In genomic region chr5:133605323-133605722, GRCh38 we compare ENCODE assay signal across 21 cellular contexts. TPM values are rescaled to one million over a fixed set of nuclear protein-coding genes. Genes with fewer than 3 reads are reported as not detected.
DNase-seq lines count a peak whose midpoint lies in the region; ATAC-seq, FAIRE-seq and TF ChIP-seq lines count a peak whose summit lies in the region.
"Had no signal": no experiment of that assay in that cellular context is flagged by ENCODE, and none has a peak within 500 bp of the region (broad histone marks: within the 10 kb centered on the region; RNA-seq: fewer than 3 reads in every experiment).

No MANE protein-coding gene starts in this region.

- no peaks in the 10 kb centered on the region for H3K9me1 ChIP-seq in endothelial cell of umbilical vein (replicated peaks; ENCODE audit: control insufficient read depth, extremely low read depth, insufficient read depth, low read length)

- no peak overlapping the region for H3K4me3 Mint-ChIP-seq in T-cell

- no peak for TF ChIP-seq POLR2A in heart left ventricle (IDR thresholded peaks at IDR 0.05)
- no peak for TF ChIP-seq POLR2A in endothelial cell of umbilical vein (IDR thresholded peaks at IDR 0.05; ENCODE audit: low read depth, low read length)

- no peak overlapping the region for H3K27ac Mint-ChIP-seq in T-cell

- intact Hi-C loops in heart left ventricle (cut with DNase I) (no loop called here), left ventricle myocardium inferior (cut with micrococcal nuclease) (no loop called here), Panc1 (cut with micrococcal nuclease; ENCODE audit: unreplicated experiment) (no loop called here), endothelial cell of umbilical vein (cut with micrococcal nuclease) (no loop called here)

- no peak for TF ChIP-seq CTCF in heart left ventricle (IDR thresholded peaks at IDR 0.05)
- TF ChIP-seq CTCF in left ventricle myocardium inferior (IDR thresholded peaks at IDR 0.05; ENCODE audit: borderline replicate concordance), result no peak
- no peak for TF ChIP-seq CTCF in Panc1 (IDR thresholded peaks at IDR 0.05)
- no peak for TF ChIP-seq CTCF in endothelial cell of umbilical vein (IDR thresholded peaks at IDR 0.05; ENCODE audit: extremely low read depth in 1 of 2, insufficient read depth in 1 of 2, low read depth in 1 of 2, low read length in 2 of 2)

- H3K9ac ChIP-seq in endothelial cell of umbilical vein (replicated peaks; ENCODE audit: extremely low read depth, insufficient read depth, low read length), result no peak overlapping the region
- H3K9ac ChIP-seq: GM23248 had no signal

- peak; percentile 53 for FAIRE-seq in endothelial cell of umbilical vein (lab: Jason Lieb, UNC)
- FAIRE-seq: G401.6 had no signal

- ATAC-seq in heart left ventricle (peak; percentile 82 to 94 (median 89)), Panc1 (peak; percentile 38; the same call in 1 of the 2 replicates), T-cell (replicated peaks in 1 of 4) (no peak)
- ATAC-seq: PC-3 had no signal

- peaks cover 0 to 1% (median 1%) of the 10 kb centered on the region in 3 donors for H3K4me1 Mint-ChIP-seq in T-cell

- no peaks in the 10 kb centered on the region for H3K9me3 ChIP-seq in heart left ventricle
- H3K9me3 ChIP-seq in left ventricle myocardium inferior (replicated peaks), result no peaks in the 10 kb centered on the region
- H3K9me3 ChIP-seq in Panc1 (ENCODE audit: control insufficient read depth, insufficient read depth, low read depth, low read length), result no peaks in the 10 kb centered on the region
- H3K9me3 ChIP-seq in endothelial cell of umbilical vein (replicated peaks; ENCODE audit: control insufficient read depth, insufficient read depth, low read length), result no peaks in the 10 kb centered on the region
- H3K9me3 ChIP-seq: SJSA1 had no signal

- H3K36me3 ChIP-seq in heart left ventricle (no peaks in the 10 kb centered on the region), left ventricle myocardium inferior (no peaks in the 10 kb centered on the region), Panc1 (ENCODE audit: control insufficient read depth, insufficient read depth, low read length) (no peaks in the 10 kb centered on the region), endothelial cell of umbilical vein (ENCODE audit: control insufficient read depth in 2 of 2, extremely low read depth in 1 of 2, insufficient read depth in 2 of 2, low read length in 2 of 2) (no peaks in the 10 kb centered on the region)
- H3K36me3 ChIP-seq: SJSA1 had no signal

- H3K27me3 ChIP-seq in heart left ventricle, result peaks cover 0 to 35% (median 12%) of the 10 kb centered on the region in 9 donors
- peaks cover 33% of the 10 kb centered on the region for H3K27me3 ChIP-seq in left ventricle myocardium inferior (ENCODE audit: low read depth)
- H3K27me3 ChIP-seq in Panc1 (ENCODE audit: control insufficient read depth, insufficient read depth, low read length), result peaks cover 44% of the 10 kb centered on the region
- peaks cover 9 to 22% of the 10 kb centered on the region in 2 experiments for H3K27me3 ChIP-seq in endothelial cell of umbilical vein (ENCODE audit: control insufficient read depth in 2 of 2, insufficient read depth in 2 of 2, low read length in 2 of 2)

- peaks cover 20 to 36% of the 10 kb centered on the region in 2 donors for H3K27me3 Mint-ChIP-seq in T-cell

- BruUV-seq in Panc1 (replicated peaks; lab: Mats Ljungman, UMichigan) (no TSS peak), endothelial cell of umbilical vein (replicated peaks; lab: Mats Ljungman, UMichigan) (no TSS peak)

- no peaks in the 10 kb centered on the region for H3K79me2 ChIP-seq in endothelial cell of umbilical vein (ENCODE audit: control insufficient read depth, insufficient read depth, low read length)

- in situ Hi-C loops in Panc1 (cut with HindIII; ENCODE audit: low pct_unique_long_range_greater_than_20kb, low sequenced_read_pairs), result no loop called here

- dilution Hi-C loops in endothelial cell of umbilical vein (cut with MboI; ENCODE audit: extremely low pct_ligation_motif_present, low sequenced_read_pairs), result no loop called here

- H3K4me2 ChIP-seq in endothelial cell of umbilical vein (ENCODE audit: insufficient read depth, low read length), result no peak overlapping the region

- H3K36me3 Mint-ChIP-seq in T-cell, result no peaks in the 10 kb centered on the region

- no peak overlapping the region for H3K27ac ChIP-seq in heart left ventricle
- H3K27ac ChIP-seq in left ventricle myocardium inferior (replicated peaks), result no peak overlapping the region
- no peak overlapping the region for H3K27ac ChIP-seq in Panc1 (ENCODE audit: low read length)
- H3K27ac ChIP-seq in endothelial cell of umbilical vein (ENCODE audit: insufficient read depth, low read depth, low read length), result no peak overlapping the region
- H3K27ac ChIP-seq: C4-2B, GM23248, SJSA1 had no signal

- DNase-seq in heart left ventricle (peak in 1 of 5 donors; percentile 39), left ventricle myocardium inferior (no peak), Panc1 (ENCODE audit: low read depth, low spot score) (no peak), endothelial cell of umbilical vein (ENCODE audit: low read depth, low spot score) (no peak), NCI-H146 treated with DMSO at 0.1 percent for 48 hours (lab: John Stamatoyannopoulos, UW; ENCODE audit: unreplicated experiment) (no peak), T-cell (no peak), NCI-H2107 treated with DMSO at 0.1 percent for 48 hours (lab: John Stamatoyannopoulos, UW; ENCODE audit: unreplicated experiment) (no peak)
- DNase-seq: ACHN, DND-41, GM23248, HCEC 1CT, Kasumi-1, MM.1S, NCI-H1092, NCI-H1436 treated with DMSO at 0.1 percent for 48 hours, NCI-H2029 treated with DMSO at 0.1 percent for 48 hours, NCI-H82, PC-3 had no signal

- no peaks in the 10 kb centered on the region for H3K9me3 Mint-ChIP-seq in T-cell

- CTCF ChIA-PET in Panc1 (lab: Charles Lee) (no interaction called here), endothelial cell of umbilical vein (lab: Charles Lee) (interaction anchor here (0.6 to 1.7 kb wide), 5 partner anchors 12 to 495 kb away, joined by 3 read pairs; no protein-coding TSS in a partner anchor), T-cell (lab: Charles Lee) (no interaction called here)

- H3K4me3 ChIP-seq in heart left ventricle, result no peak overlapping the region
- H3K4me3 ChIP-seq in left ventricle myocardium inferior, result no peak overlapping the region
- no peak overlapping the region for H3K4me3 ChIP-seq in Panc1 (ENCODE audit: low read depth in 2 of 2, low read length in 2 of 2)
- H3K4me3 ChIP-seq in endothelial cell of umbilical vein (replicated peaks in 1 of 3; ENCODE audit: insufficient read depth in 1 of 3, low read depth in 1 of 3, low read length in 3 of 3), result no peak overlapping the region
- H3K4me3 ChIP-seq: GM23248, SJSA1 had no signal

- POLR2A ChIA-PET in Panc1 (lab: Charles Lee) (no interaction called here), endothelial cell of umbilical vein (lab: Charles Lee) (no interaction called here), T-cell (lab: Charles Lee) (no interaction called here)

- H3K4me1 ChIP-seq in heart left ventricle, result peaks cover 0 to 8% (median 0%) of the 10 kb centered on the region in 12 donors
- H3K4me1 ChIP-seq in left ventricle myocardium inferior, result peaks cover 4% of the 10 kb centered on the region
- H3K4me1 ChIP-seq in Panc1 (ENCODE audit: control insufficient read depth, insufficient read depth, low read length), result no peaks in the 10 kb centered on the region
- peaks cover 37% of the 10 kb centered on the region for H3K4me1 ChIP-seq in endothelial cell of umbilical vein (ENCODE audit: control insufficient read depth, extremely low read depth, insufficient read depth, low read length)
- H3K4me1 ChIP-seq: SJSA1 had no signal

- peaks cover 3% of the 10 kb centered on the region for H4K20me1 ChIP-seq in endothelial cell of umbilical vein (replicated peaks; ENCODE audit: control insufficient read depth, extremely low read depth, insufficient read depth, low read length)

- no peak overlapping the region for H2AFZ ChIP-seq in endothelial cell of umbilical vein (ENCODE audit: low read depth, low read length)
- H2AFZ ChIP-seq: GM23248 had no signal

TF ChIP-seq in endothelial cell of umbilical vein, 7 proteins besides CTCF, POLR2A, EP300 and RAD21:
- TF ChIP-seq FOS (IDR thresholded peaks at IDR 0.05; ENCODE audit: borderline replicate concordance, insufficient read depth, low read length) (no peak), MYC (IDR thresholded peaks at IDR 0.05; ENCODE audit: low read depth, low read length) (no peak), MAX (IDR thresholded peaks at IDR 0.05; ENCODE audit: insufficient read depth, insufficient read length) (no peak), POLR2AphosphoS5 (IDR thresholded peaks at IDR 0.05; ENCODE audit: insufficient read depth, low read depth, low read length) (no peak), JUN (IDR thresholded peaks at IDR 0.05; ENCODE audit: borderline replicate concordance, insufficient read depth, insufficient read length, low read depth) (no peak), GATA2 (IDR thresholded peaks at IDR 0.05; ENCODE audit: insufficient read depth, insufficient read length, low read depth, low read length) (no peak), EZH2 (IDR thresholded peaks at IDR 0.05; ENCODE audit: borderline replicate concordance, low read depth, low read length, severe bottlenecking) (no peak)

RNA-seq across cellular contexts. Expression of gene FSTL4, which starts 7.0 kb away (rescaled TPM):
- total RNA-seq in heart left ventricle (under 1 TPM in 4 of 9 donors, not detected in 5; 0.11 to 0.39 (median 0.24) TPM), left ventricle myocardium inferior (not detected), Panc1 (2021; ENCODE audit: unreplicated experiment) (0.18 TPM), endothelial cell of umbilical vein (0.07 TPM in 1 of 2 replicates, not detected in the other), T-cell (1 to 10 TPM in 2 of 5 donors, not detected in 3; 1.6 TPM)
- polyA plus RNA-seq in heart left ventricle (under 1 TPM in 1 of 2 donors, not detected in 1; 0.01 TPM), endothelial cell of umbilical vein (0.18 and 0.21 TPM in 2 replicates)
- polyA plus RNA-seq in Panc1 (2012; ENCODE audit: insufficient read length), result 0.10 TPM
- polyA plus RNA-seq in endothelial cell of umbilical vein (2011; cell fraction: cytosol; rRNA removed), result 0.23 and 0.27 TPM in 2 replicates
- 0.25 and 0.48 TPM in 2 replicates for polyA plus RNA-seq in endothelial cell of umbilical vein (2011; cell fraction: nucleus; rRNA removed)
- polyA plus RNA-seq in endothelial cell of umbilical vein (2012), result 0.39 and 0.49 TPM in 2 replicates
- 0.13 and 1.1 TPM in 2 replicates for polyA minus RNA-seq in endothelial cell of umbilical vein
- polyA minus RNA-seq in endothelial cell of umbilical vein (2011; cell fraction: cytosol; rRNA and poly(A)+ RNA removed), result not detected
- 0.58 TPM in 2 replicates for polyA minus RNA-seq in endothelial cell of umbilical vein (2011; cell fraction: nucleus; rRNA and poly(A)+ RNA removed)
- total RNA-seq: GM23248 had no signal
- polyA plus RNA-seq: GM23248 had no signal

Comparison
In these comparisons a context has a peak if more than half of its experiments do, and no peak if none do; other contexts are left out.
1. ATAC-seq: peak in heart left ventricle (4 of 4) and Panc1 (single experiment); none in T-cell (0 of 4).